In genomic region chr1:36160388-36160948, GRCh38 we compare ENCODE assay signal across 8 cellular contexts. TPM values are rescaled to one million over a fixed set of nuclear protein-coding genes. Genes with fewer than 3 reads are reported as not detected.
DNase-seq lines count a peak whose midpoint lies in the region; ATAC-seq and TF ChIP-seq lines count a peak whose summit lies in the region.

No MANE protein-coding gene starts in this region.

- H3K4me3 ChIP-seq in SK-N-MC = peak overlapping the region; percentile 49
- H3K4me3 ChIP-seq in esophagus (ENCODE audit: low read depth in 1 of 2, low read length in 2 of 2) = peak overlapping the region; percentile 8 to 35
- H3K4me3 ChIP-seq in psoas muscle = peak overlapping the region; percentile 61

- H3K9me3 ChIP-seq in SK-N-MC (ENCODE audit: low read depth, low read length) (no peaks in the 10 kb centered on the region), esophagus (ENCODE audit: control insufficient read depth in 2 of 2, insufficient read depth in 1 of 2, low read depth in 1 of 2, low read length in 1 of 2) (no peaks in the 10 kb centered on the region), psoas muscle (no peaks in the 10 kb centered on the region)

- H3K4me1 ChIP-seq in esophagus (ENCODE audit: control insufficient read depth in 2 of 2, insufficient read depth in 2 of 2, low read length in 1 of 2) (peaks cover 20 to 31% of the 10 kb centered on the region in 2 donors), psoas muscle (peaks cover 67% of the 10 kb centered on the region)

- H3K27me3 ChIP-seq in esophagus (ENCODE audit: control insufficient read depth in 1 of 2, insufficient read depth in 2 of 2, low read length in 2 of 2) (no peaks in the 10 kb centered on the region), psoas muscle (ENCODE audit: insufficient read depth in 3 of 3, low read length in 2 of 3) (no peaks in the 10 kb centered on the region)

- DNase-seq in GM03348 (ENCODE audit: low spot score) (peak; percentile 3), SK-N-MC (ENCODE audit: low read depth, low spot score) (no peak), psoas muscle (no peak), GM13977 (ENCODE audit: low spot score) (no peak), left colon (no peak), posterior cingulate gyrus (no peak)

- no peak for ATAC-seq in psoas muscle
- no peak for ATAC-seq in HG03354 (IDR thresholded peaks at IDR 0.05; ENCODE audit: poor library complexity, severe bottlenecking, unreplicated experiment)
- no peak for ATAC-seq in left colon

- 49 to 61% methylated on average over 4 of the region's 4 CpGs for WGBS in esophagus, 2 donors
- 43 to 49% (median 48%) methylated on average over 4 of the region's 4 CpGs for WGBS in psoas muscle, 3 donors

- H3K27ac ChIP-seq in SK-N-MC = peak overlapping the region; percentile 77
- H3K27ac ChIP-seq in esophagus (ENCODE audit: low read depth in 2 of 2, low read length in 1 of 2) = peak overlapping the region; percentile 88 to 94
- H3K27ac ChIP-seq in psoas muscle = peak overlapping the region; percentile 94

- TF ChIP-seq CTCF in psoas muscle (IDR thresholded peaks at IDR 0.05) (no peak), GM13977 (IDR thresholded peaks at IDR 0.05; ENCODE audit: extremely low read depth, insufficient read depth, missing control alignments) (no peak)

- H3K9ac ChIP-seq in SK-N-MC (ENCODE audit: insufficient read length) = peak overlapping the region; percentile 66

- intact Hi-C loops in psoas muscle (cut with DNase I) = loop anchor here in 1 of 2 donors (10.0 kb wide), 1 partner anchor 1864 kb away; no protein-coding TSS in a partner anchor
- intact Hi-C loops in left colon (cut with DNase I, micrococcal nuclease) = no loop called here
- intact Hi-C loops in posterior cingulate gyrus (cut with DNase I) = no loop called here

- H3K36me3 ChIP-seq in SK-N-MC (ENCODE audit: insufficient read depth, low read length) (peaks cover 18% of the 10 kb centered on the region; the same call in 1 of the 2 replicates), esophagus (ENCODE audit: control insufficient read depth in 2 of 2, insufficient read depth in 2 of 2, low read length in 1 of 2) (peaks cover 0 to 2% of the 10 kb centered on the region in 2 donors), psoas muscle (ENCODE audit: insufficient read depth in 1 of 2, low read depth in 1 of 2) (no peaks in the 10 kb centered on the region)

- in situ Hi-C loops in GM13977 (cut with MboI; ENCODE audit: low pct_unique_long_range_greater_than_20kb, low sequenced_read_pairs, unreplicated experiment) = no loop called here

RNA-seq across cellular contexts. Expression of gene MAP7D1, which starts 4.5 kb away (rescaled TPM):
- polyA plus RNA-seq in esophagus (10 to 100 TPM; 33.1 to 55.3 TPM), psoas muscle (100 to 1,000 TPM; 117 to 342 (median 165) TPM)
- total RNA-seq in psoas muscle (100 to 1,000 TPM; 209 to 230 (median 215) TPM), left colon (10 to 100 TPM; 38.3 to 62.5 TPM)

RNA-seq across cellular contexts. Expression of gene TRAPPC3, which starts 11.2 kb away (rescaled TPM):
- polyA plus RNA-seq in esophagus (10 to 100 TPM; 38.2 to 77.1 TPM), psoas muscle (10 to 100 TPM; 43.8 to 91.8 (median 73.0) TPM)
- total RNA-seq in psoas muscle (10 to 100 TPM; 34.8 to 44.4 (median 38.7) TPM), left colon (10 to 100 TPM; 62.4 to 63.0 TPM)

RNA-seq across cellular contexts. Expression of gene COL8A2, which starts 35.4 kb away (rescaled TPM):
- 1 to 10 TPM; 2.0 to 2.9 TPM for polyA plus RNA-seq in esophagus
- total RNA-seq in psoas muscle = under 1 TPM; 0.15 to 0.41 (median 0.30) TPM
- under 1 TPM; 0.06 to 0.12 (median 0.10) TPM for polyA plus RNA-seq in psoas muscle
- 1 to 10 TPM in 1 of 2 donors, under 1 TPM in 1; 0.55 to 1.8 TPM for total RNA-seq in left colon
